Comparison of ENCODE assay signal across 24 cellular contexts in genomic region chr6:16498957-16499356, GRCh38.
"Had no signal": no experiment of that assay in that cellular context is flagged by ENCODE, and none has a peak within 500 bp of the region (broad histone marks: within the 10 kb centered on the region; RNA-seq: fewer than 3 reads in every experiment).

No MANE protein-coding gene starts in this region.

- FAIRE-seq: HepG2 had no signal

- H3K27ac Mint-ChIP-seq: T-cell had no signal

- DNase-seq: IMR-90, Kasumi-1, KG1, MM.1S, NCI-H1048, NCI-H1436, NCI-H187, NCI-H2029, NCI-H2081 treated with DMSO at 0.1 percent for 48 hours, NCI-H2171, NCI-H226, NCI-H446, NCI-H510A, NCI-H524 treated with DMSO at 0.1 percent for 48 hours, NCI-H69, NCI-H774, Peyer's patch, SHP77 treated with DMSO at 0.1 percent for 48 hours, SK-N-SH, SW 1271, T-cell had no signal

- ATAC-seq: HepG2, Right ventricle myocardium inferior, T-cell had no signal

- H3K4me3 Mint-ChIP-seq: T-cell had no signal

- H3K9me2 ChIP-seq: SK-N-SH had no signal

- H3K27ac ChIP-seq: PC-9, Peyer's patch had no signal

- H3K36me3 ChIP-seq: Peyer's patch had no signal

- H3K27me3 ChIP-seq: Peyer's patch had no signal

- H3K9ac ChIP-seq: SK-N-SH had no signal

- H3K4me2 ChIP-seq: PC-9, SK-N-SH had no signal

- H3K4me3 ChIP-seq: PC-9, Peyer's patch had no signal

- H3K27me3 Mint-ChIP-seq: T-cell had no signal

- H3K9me3 ChIP-seq: Peyer's patch, SK-N-SH had no signal

- H2AFZ ChIP-seq: PC-9 had no signal

- H3K9me3 Mint-ChIP-seq: T-cell had no signal
